Comparison of ENCODE assay signal across 10 cellular contexts in the genomic region with DNA sequence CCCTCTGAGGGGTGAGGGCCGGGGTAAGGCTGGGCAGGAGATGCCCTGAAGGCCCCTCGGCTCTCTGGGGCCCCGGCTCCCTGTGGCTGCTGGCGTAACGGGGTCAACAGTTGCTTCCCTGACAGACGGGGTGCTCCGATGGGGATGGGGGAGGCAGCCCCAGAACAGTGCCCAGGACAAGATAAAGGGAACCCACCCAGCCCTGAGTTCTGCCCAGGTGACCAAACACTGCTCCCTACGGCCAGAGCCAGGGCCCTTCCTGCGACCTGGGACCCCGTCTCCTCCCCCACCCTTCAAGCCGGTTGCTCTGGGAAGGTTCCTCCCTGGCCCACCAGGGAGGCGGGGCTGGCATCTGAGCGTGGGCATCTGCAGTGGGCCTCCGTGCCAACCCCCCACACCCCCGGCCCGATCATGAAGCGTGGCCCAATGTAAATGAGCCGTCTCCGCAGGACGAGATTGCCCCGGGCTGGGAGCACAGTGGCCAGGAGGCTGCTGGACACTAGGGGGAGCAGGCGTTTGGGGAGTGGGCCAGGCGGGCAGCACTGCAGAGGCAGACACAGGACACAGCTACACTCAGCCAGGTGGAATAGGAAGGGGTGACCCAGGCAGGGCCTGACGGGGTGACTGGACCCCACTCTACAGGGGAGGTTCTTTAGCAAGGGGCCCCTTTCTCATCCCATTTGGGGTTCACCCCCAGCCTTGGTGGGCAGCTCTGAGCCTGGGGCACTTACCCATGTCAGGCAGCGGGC. TPM values are rescaled to one million over a fixed set of nuclear protein-coding genes. Genes with fewer than 3 reads are reported as not detected.
A peak's percentile ranks its signal among the peaks of the same experiment; 100 is the strongest.
DNase-seq lines count a peak whose midpoint lies in the region; TF ChIP-seq lines count a peak whose summit lies in the region.
"Had no signal": no experiment of that assay in that cellular context is flagged by ENCODE, and none has a peak within 500 bp of the region (broad histone marks: within the 10 kb centered on the region; RNA-seq: fewer than 3 reads in every experiment).

No MANE protein-coding gene starts in this region.

- H3K4me3 Mint-ChIP-seq in type B pancreatic cell = no peak overlapping the region

- no peak overlapping the region for H3K4me3 ChIP-seq in adrenal gland
- H3K4me3 ChIP-seq: BLaER1 treated with 17β-estradiol and CSF1 and Interleukin-3, amounts not matched to agents 10 nM and 100 nM had no signal

- H3K27ac ChIP-seq in adrenal gland = no peak overlapping the region
- H3K27ac ChIP-seq: BLaER1 treated with 17β-estradiol and CSF1 and Interleukin-3, amounts not matched to agents 10 nM and 100 nM had no signal

- no peaks in the 10 kb centered on the region for H3K36me3 Mint-ChIP-seq in type B pancreatic cell

- TF ChIP-seq CTCF in adrenal gland (IDR thresholded peaks at IDR 0.05) (peak; percentile 38 to 54 (median 48)), type B pancreatic cell (conservative IDR thresholded peaks at IDR 0.05) (peak; percentile 80)

- no peak for TF ChIP-seq POLR2A in adrenal gland (IDR thresholded peaks at IDR 0.05)

- H3K27me3 Mint-ChIP-seq in type B pancreatic cell = peaks cover 9% of the 10 kb centered on the region

- H3K27me3 ChIP-seq in adrenal gland = peaks cover 11% of the 10 kb centered on the region
- H3K27me3 ChIP-seq: BLaER1 treated with 17β-estradiol and CSF1 and Interleukin-3, amounts not matched to agents 10 nM and 100 nM had no signal

- peaks cover 8% of the 10 kb centered on the region for H3K4me1 Mint-ChIP-seq in type B pancreatic cell (ENCODE audit: unreplicated experiment)

- H3K4me1 ChIP-seq in adrenal gland (replicated peaks in 1 of 2) = no peaks in the 10 kb centered on the region

- peak; percentile 42 for DNase-seq in NCI-H82 (lab: John Stamatoyannopoulos, UW)
- DNase-seq in NCI-H82 treated with DMSO at 0.1 percent for 48 hours (lab: John Stamatoyannopoulos, UW; ENCODE audit: unreplicated experiment) = no peak
- DNase-seq in adrenal gland = peak in 2 of 7 donors; percentile 59 to 63
- DNase-seq in islet precursor cell = peak; percentile 87
- no peak for DNase-seq in type B pancreatic cell (ENCODE audit: extremely low spot score, unreplicated experiment)
- no peak for DNase-seq in effector CD8-positive, alpha-beta T cell (lab: John Stamatoyannopoulos, UW)
- no peak for DNase-seq in NCI-H524 treated with DMSO at 0.1 percent for 48 hours (lab: John Stamatoyannopoulos, UW)
- DNase-seq in activated CD8-positive, alpha-beta memory T cell treated with anti-CD3 and anti-CD28 coated beads for 24 hours = no peak
- DNase-seq: NCI-H226 had no signal

- no peaks in the 10 kb centered on the region for H3K9me3 ChIP-seq in adrenal gland (replicated peaks in 1 of 3)
- H3K9me3 ChIP-seq: BLaER1 treated with 17β-estradiol and CSF1 and Interleukin-3, amounts not matched to agents 10 nM and 100 nM had no signal

- 23 to 50% (median 32%) methylated on average over 2 to 25 of the region's 25 CpGs for WGBS in adrenal gland, 4 donors

- no peaks in the 10 kb centered on the region for H3K36me3 ChIP-seq in adrenal gland (replicated peaks in 1 of 2)
- H3K36me3 ChIP-seq: BLaER1 treated with 17β-estradiol and CSF1 and Interleukin-3, amounts not matched to agents 10 nM and 100 nM had no signal

- no peaks in the 10 kb centered on the region for H3K9me3 Mint-ChIP-seq in type B pancreatic cell

- intact Hi-C loops in adrenal gland (cut with DNase I) = no loop called here

- peak overlapping the region; percentile 9 for H3K27ac Mint-ChIP-seq in type B pancreatic cell

RNA-seq across cellular contexts. Expression of a gene that starts 1.1 kb away (rescaled TPM):
- total RNA-seq in adrenal gland = 1 to 10 TPM in 1 of 8 donors, under 1 TPM in 6, not detected in 1; 0.06 to 1.1 (median 0.27) TPM
- polyA plus RNA-seq in adrenal gland = under 1 TPM in 2 of 3 donors, not detected in 1; 0.13 to 0.16 TPM
- total RNA-seq in type B pancreatic cell (ENCODE audit: low replicate concordance) = 0.56 and 1.3 TPM in 2 replicates

RNA-seq across cellular contexts. Expression of a gene that starts 16.1 kb away (rescaled TPM):
- total RNA-seq in adrenal gland (10 to 100 TPM; 24.6 to 71.4 (median 37.9) TPM), type B pancreatic cell (ENCODE audit: low replicate concordance) (36.7 and 41.3 TPM in 2 replicates)
- polyA plus RNA-seq in adrenal gland = 10 to 100 TPM in 2 of 3 donors, 1 to 10 TPM in 1; 5.1 to 41.7 (median 34.3) TPM

RNA-seq across cellular contexts. Expression of a gene that starts 16.7 kb away (rescaled TPM):
- 10 to 100 TPM; 13.6 to 25.5 (median 19.0) TPM for total RNA-seq in adrenal gland
- polyA plus RNA-seq in adrenal gland = 10 to 100 TPM in 1 of 3 donors, 1 to 10 TPM in 2; 3.9 to 11.9 (median 4.1) TPM
- total RNA-seq in type B pancreatic cell (ENCODE audit: low replicate concordance) = 9.2 and 10.2 TPM in 2 replicates

Comparison
In these comparisons a context has a peak if more than half of its experiments do, and no peak if none do; other contexts are left out.
1. DNase-seq: peak in NCI-H82 (single experiment) and islet precursor cell (single experiment); none in NCI-H82 treated with DMSO at 0.1 percent for 48 hours (single experiment), type B pancreatic cell (single experiment), effector CD8-positive, alpha-beta T cell (single experiment), NCI-H524 treated with DMSO at 0.1 percent for 48 hours (single experiment) and activated CD8-positive, alpha-beta memory T cell treated with anti-CD3 and anti-CD28 coated beads for 24 hours (single experiment).